In genomic region chr19:40444181-40445005, GRCh38 we compare ENCODE assay signal across 8 cellular contexts. TPM values are rescaled to one million over a fixed set of nuclear protein-coding genes. Genes with fewer than 3 reads are reported as not detected.
A peak's percentile ranks its signal among the peaks of the same experiment; 100 is the strongest.
DNase-seq lines count a peak whose midpoint lies in the region; TF ChIP-seq lines count a peak whose summit lies in the region.

SERTAD3 (minus strand) TSS chr19:40444335; CDS start chr19:40442080, 2,255 bp downstream.

- H3F3A ChIP-seq in neural cell (ENCODE audit: insufficient read depth, low read length, poor library complexity, severe bottlenecking): peaks cover 4% of the 10 kb centered on the region

- intact Hi-C loops in stomach (cut with DNase I; ENCODE audit: low total_unique reads): no loop called here

- H3K27ac ChIP-seq in neural cell (ENCODE audit: low read length) (peak within 1 kb of the TSS; percentile 94), stomach (peak within 1 kb of the TSS; percentile 92 to 100 (median 98))

- no peaks in the 10 kb centered on the region for H3K9me2 ChIP-seq in neural cell (ENCODE audit: insufficient read depth, low read length)

- in situ Hi-C loops in G401 (cut with HindIII; ENCODE audit: low sequenced_read_pairs): no loop called here

- H3K9me3 ChIP-seq in neural cell (ENCODE audit: low read length) (no peaks in the 10 kb centered on the region), stomach (no peaks in the 10 kb centered on the region)

- no peaks in the 10 kb centered on the region for H3K27me3 ChIP-seq in H7 (ENCODE audit: control insufficient read depth, insufficient read depth, low read length)
- no peaks in the 10 kb centered on the region for H3K27me3 ChIP-seq in neural cell (ENCODE audit: insufficient read depth, low read depth, low read length)
- no peaks in the 10 kb centered on the region for H3K27me3 ChIP-seq in stomach

- peak within 1 kb of the TSS; percentile 96 for H2AFZ ChIP-seq in neural cell (ENCODE audit: low read depth, low read length)

- H3K4me3 ChIP-seq in H7 (ENCODE audit: insufficient read depth, low read depth, low read length): peak within 1 kb of the TSS; percentile 89
- H3K4me3 ChIP-seq in fibroblast of the aortic adventitia (ENCODE audit: low read depth, low read length): peak within 1 kb of the TSS; percentile 84
- peak within 1 kb of the TSS; percentile 78 for H3K4me3 ChIP-seq in neural cell (ENCODE audit: low read length)
- peak within 1 kb of the TSS; percentile 69 to 98 (median 88) for H3K4me3 ChIP-seq in stomach

- TF ChIP-seq CTCF in fibroblast of the aortic adventitia (IDR thresholded peaks at IDR 0.05; ENCODE audit: insufficient read depth, low read length): peak; percentile 25
- peak; percentile 56 for TF ChIP-seq CTCF in neural cell (IDR thresholded peaks at IDR 0.05; ENCODE audit: poor library complexity, severe bottlenecking)
- TF ChIP-seq CTCF in stomach (IDR thresholded peaks at IDR 0.05): peak in 2 of 7 experiments; percentile 20 to 22

- peak within 1 kb of the TSS; percentile 91 for H3K4me2 ChIP-seq in neural cell (ENCODE audit: low read length)

- TF ChIP-seq POLR2A in Raji (IDR thresholded peaks at IDR 0.05; ENCODE audit: insufficient read depth, low read depth, low read length) (peak; percentile 84), stomach (IDR thresholded peaks at IDR 0.05) (peak in 2 of 4 donors; percentile 83 to 93)

- TF ChIP-seq EP300 in neural cell (conservative IDR thresholded peaks at IDR 0.05; ENCODE audit: poor library complexity, severe bottlenecking) (peak; percentile 74), stomach (IDR thresholded peaks at IDR 0.05) (no peak)

- H3K79me2 ChIP-seq in neural cell (replicated peaks; ENCODE audit: insufficient read depth, low read length): peaks cover 19% of the 10 kb centered on the region

- DNase-seq in G401 (ENCODE audit: low spot score) (peak; percentile 95), H7 (peak; percentile 99), M059J (ENCODE audit: low read depth) (peak; percentile 91), fibroblast of the aortic adventitia (ENCODE audit: low read depth) (peak; percentile 92), stomach (peak; percentile 98)
- peak; percentile 97 for DNase-seq in activated effector memory CD4-positive, alpha-beta T cell treated with Interleukin-2 at 50 U/mL for 16 hours

- peak within 1 kb of the TSS; percentile 87 for H3K9ac ChIP-seq in neural cell (ENCODE audit: low read length)

- WGBS in stomach, 5 donors: 0 to 1% (median 0%) methylated on average over 31 to 74 of the region's 74 CpGs

- H4K20me1 ChIP-seq in neural cell (ENCODE audit: insufficient read depth): no peaks in the 10 kb centered on the region

- peaks cover 20 to 49% (median 38%) of the 10 kb centered on the region in 4 donors for H3K4me1 ChIP-seq in stomach

- peak; percentile 59 for TF ChIP-seq RAD21 in neural cell (conservative IDR thresholded peaks at IDR 0.05)

- H3K36me3 ChIP-seq in H7 (replicated peaks; ENCODE audit: control insufficient read depth, insufficient read depth, low read length): peaks cover 11% of the 10 kb centered on the region
- no peaks in the 10 kb centered on the region for H3K36me3 ChIP-seq in neural cell (ENCODE audit: insufficient read depth, low read length)
- H3K36me3 ChIP-seq in stomach: peaks cover 28 to 52% (median 47%) of the 10 kb centered on the region in 4 donors

TF ChIP-seq in neural cell, 6 proteins besides CTCF, POLR2A, EP300 and RAD21:
- TF ChIP-seq MXI1 (conservative IDR thresholded peaks at IDR 0.05; ENCODE audit: poor library complexity, severe bottlenecking) (peak; percentile 82), REST (IDR thresholded peaks at IDR 0.05; ENCODE audit: borderline replicate concordance) (peak; percentile 75), EZH2 (IDR thresholded peaks at IDR 0.05; ENCODE audit: borderline replicate concordance, insufficient read depth, low read length, poor library complexity, severe bottlenecking) (no peak), SMC3 (conservative IDR thresholded peaks at IDR 0.05; ENCODE audit: poor library complexity) (peak; percentile 65), POLR2AphosphoS5 (IDR thresholded peaks at IDR 0.05) (peak; percentile 76), TAF1 (IDR thresholded peaks at IDR 0.05; ENCODE audit: low read depth) (peak; percentile 58)
TF ChIP-seq in neural cell: peak in this region for 5.

RNA-seq across cellular contexts. Expression of gene SERTAD3, which starts in this region (rescaled TPM):
- total RNA-seq in G401 (2014; rRNA removed; shearing (Covaris generic)): 62.7 and 63.8 TPM in 2 replicates
- 26.0 and 29.9 TPM in 2 replicates for total RNA-seq in H7 (2014; rRNA removed; shearing (Covaris generic))
- total RNA-seq in M059J (2014; rRNA removed; shearing (Covaris generic)): 15.9 and 19.8 TPM in 2 replicates
- 6.2 and 24.4 TPM in 2 replicates for total RNA-seq in fibroblast of the aortic adventitia (ENCODE audit: low replicate concordance)
- polyA plus RNA-seq in neural cell: 7.6 and 9.0 TPM in 2 replicates
- 10.8 and 14.1 TPM in 2 replicates for polyA minus RNA-seq in neural cell
- total RNA-seq in stomach: 10 to 100 TPM in 4 of 5 donors, 1 to 10 TPM in 1; 6.2 to 41.4 (median 32.5) TPM
- 10 to 100 TPM; 16.8 to 29.4 (median 25.9) TPM for polyA plus RNA-seq in stomach

Comparison
In these comparisons a context has a peak if more than half of its experiments do, and no peak if none do; other contexts are left out.
1. Peak in every context shown above with its lines: DNase-seq, H3K4me3 ChIP-seq and H3K27ac ChIP-seq.